7 cellular contexts compared by ENCODE assay signal in the genomic region with DNA sequence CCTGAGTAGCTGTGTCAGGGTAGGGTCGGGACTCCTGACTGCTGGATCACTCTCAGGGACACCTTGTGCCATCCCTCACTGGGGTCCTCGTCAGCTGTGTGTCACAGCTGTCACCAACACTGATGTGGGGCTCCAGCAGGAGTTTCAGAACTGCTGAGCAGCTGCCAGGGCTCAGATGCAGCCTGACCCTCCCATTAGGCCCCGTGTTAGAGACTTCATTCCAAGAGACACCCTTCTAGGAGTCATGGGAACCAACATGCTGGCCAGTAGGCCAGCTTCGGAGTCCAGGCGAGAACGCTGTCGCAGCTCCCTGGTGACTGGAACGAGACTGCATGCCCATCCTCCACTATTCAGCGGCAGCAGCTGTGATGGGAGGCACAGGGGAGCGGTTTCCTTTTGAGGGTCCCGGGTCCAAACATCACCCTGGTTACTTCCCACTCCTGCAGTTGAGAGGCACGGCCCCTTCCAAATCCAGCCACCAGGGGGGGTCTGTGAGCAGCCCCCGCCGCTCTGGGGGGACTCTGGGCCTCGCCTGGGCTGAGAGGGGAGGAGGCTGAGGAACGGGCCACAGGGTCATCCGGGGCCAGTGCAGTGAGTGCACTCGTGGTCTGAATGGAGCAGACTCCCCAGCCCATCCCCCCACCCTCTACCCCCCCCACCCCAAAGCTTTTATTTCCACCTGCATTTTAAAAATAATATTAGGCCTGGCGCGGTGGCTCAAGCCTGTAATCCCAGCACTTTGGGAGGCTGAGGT. TPM values are rescaled to one million over a fixed set of nuclear protein-coding genes. Genes with fewer than 3 reads are reported as not detected.
DNase-seq lines count a peak whose midpoint lies in the region; ATAC-seq and TF ChIP-seq lines count a peak whose summit lies in the region.

No MANE protein-coding gene starts in this region.

- CTCF ChIA-PET in activated CD4-positive, alpha-beta memory T cell treated with anti-CD3 and anti-CD28 coated beads for 36 hours (lab: Charles Lee): interaction anchor here (0.6 to 5.8 kb wide), 21 partner anchors 12 to 98 kb away, joined by 3 to 136 read pairs (median 8); a partner anchor contains a TSS

- H3K9me3 Mint-ChIP-seq in activated CD4-positive, alpha-beta memory T cell treated with anti-CD3 and anti-CD28 coated beads for 36 hours: no peaks in the 10 kb centered on the region

- ATAC-seq in mucosa of descending colon: peak; percentile 69

- intact Hi-C loops in activated CD4-positive, alpha-beta memory T cell treated with anti-CD3 and anti-CD28 coated beads for 36 hours (cut with micrococcal nuclease): loop anchor here (2.0 kb wide), 1 partner anchor 63 kb away; no protein-coding TSS in a partner anchor
- intact Hi-C loops in mucosa of descending colon (cut with DNase I, micrococcal nuclease): no loop called here

- DNase-seq in NAMALWA (ENCODE audit: low spot score): peak; percentile 81
- peak; percentile 83 for DNase-seq in activated CD4-positive, alpha-beta memory T cell treated with anti-CD3 and anti-CD28 coated beads for 36 hours
- DNase-seq in effector CD8-positive, alpha-beta T cell (lab: John Stamatoyannopoulos, UW): peak; percentile 73
- DNase-seq in mucosa of descending colon: peak; percentile 72 to 81 (median 78)
- DNase-seq in stimulated activated naive CD4-positive, alpha-beta T cell (lab: John Stamatoyannopoulos, UW): peak; percentile 23 to 75 (median 64)
- no peak for DNase-seq in DMS79 (lab: John Stamatoyannopoulos, UW)

- no peaks in the 10 kb centered on the region for H3K9me3 ChIP-seq in mucosa of descending colon

- H3K4me3 ChIP-seq in GM12875 (ENCODE audit: low read depth, low read length) (no peak overlapping the region), mucosa of descending colon (no peak overlapping the region)

- no peak overlapping the region for H3K27ac Mint-ChIP-seq in activated CD4-positive, alpha-beta memory T cell treated with anti-CD3 and anti-CD28 coated beads for 36 hours

- H3K4me1 ChIP-seq in mucosa of descending colon (ENCODE audit: low read depth): peaks cover 4% of the 10 kb centered on the region

- H3K36me3 ChIP-seq in mucosa of descending colon (ENCODE audit: low read depth): no peaks in the 10 kb centered on the region

- peak; percentile 94 for TF ChIP-seq CTCF in GM12875 (IDR thresholded peaks at IDR 0.05; ENCODE audit: borderline replicate concordance, insufficient read depth, low read depth, low read length)
- peak; percentile 86 for TF ChIP-seq CTCF in mucosa of descending colon (IDR thresholded peaks at IDR 0.05)

- H3K27me3 Mint-ChIP-seq in activated CD4-positive, alpha-beta memory T cell treated with anti-CD3 and anti-CD28 coated beads for 36 hours: no peaks in the 10 kb centered on the region

- H3K36me3 Mint-ChIP-seq in activated CD4-positive, alpha-beta memory T cell treated with anti-CD3 and anti-CD28 coated beads for 36 hours: no peaks in the 10 kb centered on the region

- peak overlapping the region; percentile 29 for H3K4me3 Mint-ChIP-seq in activated CD4-positive, alpha-beta memory T cell treated with anti-CD3 and anti-CD28 coated beads for 36 hours

- POLR2A ChIA-PET in activated CD4-positive, alpha-beta memory T cell treated with anti-CD3 and anti-CD28 coated beads for 36 hours (lab: Charles Lee): interaction anchor here (1.5 to 3.7 kb wide), 8 partner anchors 11 to 75 kb away, joined by 5 to 23 read pairs (median 9); a partner anchor contains a TSS

- peaks cover 82% of the 10 kb centered on the region for H3K4me1 Mint-ChIP-seq in activated CD4-positive, alpha-beta memory T cell treated with anti-CD3 and anti-CD28 coated beads for 36 hours (ENCODE audit: low read depth)

RNA-seq across cellular contexts. Expression of a gene that starts 12.6 kb away (rescaled TPM):
- 10 to 100 TPM; 59.3 to 65.6 TPM for total RNA-seq in activated CD4-positive, alpha-beta memory T cell treated with anti-CD3 and anti-CD28 coated beads for 36 hours
- 1 to 10 TPM; 1.9 to 6.8 (median 4.4) TPM for total RNA-seq in mucosa of descending colon

Comparison
In these comparisons a context has a peak if more than half of its experiments do, and no peak if none do; other contexts are left out.
1. RNA of a gene that starts 12.6 kb away (total RNA-seq): 59.3 to 65.6 TPM in activated CD4-positive, alpha-beta memory T cell treated with anti-CD3 and anti-CD28 coated beads for 36 hours; 1.9 to 6.8 TPM in mucosa of descending colon; every median in the first group is over 4 times any median in the second.